ENCODE assay signal across 8 cellular contexts in genomic region chr3:69012836-69013255, GRCh38. TPM values are rescaled to one million over a fixed set of nuclear protein-coding genes. Genes with fewer than 3 reads are reported as not detected.
DNase-seq lines count a peak whose midpoint lies in the region; ATAC-seq and TF ChIP-seq lines count a peak whose summit lies in the region.

No MANE protein-coding gene starts in this region.

- peak in 3 of 6 experiments; percentile 6 to 25 (median 12) for TF ChIP-seq CTCF in Peyer's patch (IDR thresholded peaks at IDR 0.05)

- peak; percentile 46 for ATAC-seq in HG02610 (IDR thresholded peaks at IDR 0.05; ENCODE audit: unreplicated experiment)
- no peak for ATAC-seq in stimulated activated naive CD8-positive, alpha-beta T cell treated with anti-CD3 and anti-CD28 coated beads, Interleukin-15, Interleukin-2, amounts not matched to agents 100 U/mL and 50 U/mL, for 24 hours

- no peak for TF ChIP-seq POLR2A in Peyer's patch (IDR thresholded peaks at IDR 0.05)

- DNase-seq in activated T-cell treated with anti-CD3 and anti-CD28 coated beads for 48 hours (ENCODE audit: low read depth) (peak; percentile 31), activated T-cell treated with anti-CD3 and anti-CD28 coated beads for 4 hours (no peak), Peyer's patch (peak in 2 of 3 donors; percentile 36 to 70), cerebellar cortex (ENCODE audit: low spot score) (peak; percentile 15), NCI-H524 treated with DMSO at 0.1 percent for 48 hours (lab: John Stamatoyannopoulos, UW) (no peak)
- DNase-seq in stimulated activated naive CD8-positive, alpha-beta T cell treated with anti-CD3 and anti-CD28 coated beads, Interleukin-15, Interleukin-2, amounts not matched to agents 100 U/mL and 50 U/mL, for 24 hours, result peak; percentile 54

- H3K9me3 ChIP-seq in Peyer's patch, result no peaks in the 10 kb centered on the region

- H3K27ac ChIP-seq in Peyer's patch (peak overlapping the region; percentile 90 to 96 (median 95)), layer of hippocampus (ENCODE audit: low read depth, low read length) (peak overlapping the region; percentile 77)

- H3K4me3 ChIP-seq in Peyer's patch, result peak overlapping the region; percentile 73 to 98 (median 92)

- H3K4me1 ChIP-seq in Peyer's patch, result peaks cover 0 to 11% (median 0%) of the 10 kb centered on the region in 4 donors

- peaks cover 0 to 19% (median 0%) of the 10 kb centered on the region in 3 donors for H3K36me3 ChIP-seq in Peyer's patch

- no peaks in the 10 kb centered on the region for H3K27me3 ChIP-seq in Peyer's patch
- no peaks in the 10 kb centered on the region for H3K27me3 ChIP-seq in layer of hippocampus (ENCODE audit: control insufficient read depth, insufficient read depth, low read length)

RNA-seq across cellular contexts. Expression of gene EOGT, which starts 0.6 kb away (rescaled TPM):
- 10 to 100 TPM; 11.4 to 38.0 (median 17.8) TPM for total RNA-seq in Peyer's patch

RNA-seq across cellular contexts. Expression of gene TMF1, which starts 39.3 kb away (rescaled TPM):
- 10 to 100 TPM; 36.8 to 49.5 (median 47.1) TPM for total RNA-seq in Peyer's patch

Comparison
In these comparisons a context has a peak if more than half of its experiments do, and no peak if none do; other contexts are left out.
1. DNase-seq: peak in activated T-cell treated with anti-CD3 and anti-CD28 coated beads for 48 hours (single experiment), Peyer's patch (2 of 3), cerebellar cortex (single experiment) and stimulated activated naive CD8-positive, alpha-beta T cell treated with anti-CD3 and anti-CD28 coated beads, Interleukin-15, Interleukin-2, amounts not matched to agents 100 U/mL and 50 U/mL, for 24 hours (single experiment); none in activated T-cell treated with anti-CD3 and anti-CD28 coated beads for 4 hours (single experiment) and NCI-H524 treated with DMSO at 0.1 percent for 48 hours (single experiment).